Comparison of ENCODE assay signal across 19 cellular contexts in the genomic region with DNA sequence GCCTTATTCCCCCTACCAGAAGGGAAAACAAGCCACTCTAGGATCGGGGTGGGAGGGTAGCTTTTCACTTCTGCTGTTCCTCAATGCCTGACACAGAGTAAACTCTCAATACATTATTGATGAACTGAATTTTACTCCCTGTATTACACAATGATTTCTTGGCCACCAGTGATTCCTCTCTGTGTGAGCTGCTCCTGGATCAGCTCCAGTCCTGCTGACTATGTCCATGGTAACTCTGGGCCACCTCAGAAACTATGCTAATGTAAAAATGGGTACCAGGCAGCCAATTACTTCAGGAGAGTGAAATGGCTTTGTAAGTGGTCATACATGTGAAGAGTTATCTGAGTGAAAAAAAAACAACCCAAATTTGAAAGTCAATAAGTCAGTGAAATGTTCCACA.
"Had no signal": no experiment of that assay in that cellular context is flagged by ENCODE, and none has a peak within 500 bp of the region (broad histone marks: within the 10 kb centered on the region; RNA-seq: fewer than 3 reads in every experiment).

No MANE protein-coding gene starts in this region.

- H3K4me1 ChIP-seq: gastrocnemius medialis, heart left ventricle, pancreas had no signal

- H3K27ac ChIP-seq: brain microvascular endothelial cell, gastrocnemius medialis, heart left ventricle, neutrophil, pancreas had no signal

- DNase-seq: activated CD4-positive, alpha-beta memory T cell treated with anti-CD3 and anti-CD28 coated beads for 36 hours; activated CD4-positive, alpha-beta T cell treated with anti-CD3 and anti-CD28 coated beads for 36 hours; activated T-cell treated with anti-CD3 and anti-CD28 coated beads for 4 hours; brain microvascular endothelial cell; central memory CD4-positive, alpha-beta T cell; cortex of kidney; erythroblast; gastrocnemius medialis; heart left ventricle; immature natural killer cell; mesendoderm; natural killer cell; pancreas; stimulated activated naive B cell treated with anti-CD40 and anti-IgM and Interleukin-4, amounts not matched to agents 10 μg/mL and 1 μg/mL and 100 μg/mL, for 72 hours; T-cell had no signal

- H3K4me1 Mint-ChIP-seq: activated CD4-positive, alpha-beta T cell treated with anti-CD3 and anti-CD28 coated beads for 36 hours; immature natural killer cell; natural killer cell; T-cell; WTC11 had no signal

- H3K9me3 Mint-ChIP-seq: activated CD4-positive, alpha-beta memory T cell treated with anti-CD3 and anti-CD28 coated beads for 36 hours; natural killer cell; stimulated activated naive B cell treated with anti-CD40 and anti-IgM and Interleukin-4, amounts not matched to agents 10 μg/mL and 1 μg/mL and 100 μg/mL, for 72 hours; T-cell; WTC11 had no signal

- H3K36me3 Mint-ChIP-seq: activated CD4-positive, alpha-beta memory T cell treated with anti-CD3 and anti-CD28 coated beads for 36 hours; activated naive CD8-positive, alpha-beta T cell; immature natural killer cell; natural killer cell; stimulated activated naive B cell treated with anti-CD40 and anti-IgM and Interleukin-4, amounts not matched to agents 10 μg/mL and 1 μg/mL and 100 μg/mL, for 72 hours; T-cell; WTC11 had no signal

- H3K27me3 ChIP-seq: brain microvascular endothelial cell, gastrocnemius medialis, neutrophil, pancreas had no signal

- H3K4me3 Mint-ChIP-seq: activated CD4-positive, alpha-beta memory T cell treated with anti-CD3 and anti-CD28 coated beads for 36 hours; activated CD4-positive, alpha-beta T cell treated with anti-CD3 and anti-CD28 coated beads for 36 hours; activated naive CD8-positive, alpha-beta T cell; immature natural killer cell; natural killer cell; stimulated activated naive B cell treated with anti-CD40 and anti-IgM and Interleukin-4, amounts not matched to agents 10 μg/mL and 1 μg/mL and 100 μg/mL, for 72 hours; T-cell; WTC11 had no signal

- H3K36me3 ChIP-seq: brain microvascular endothelial cell, gastrocnemius medialis, heart left ventricle, neutrophil, pancreas had no signal

- ATAC-seq: activated CD4-positive, alpha-beta T cell treated with anti-CD3 and anti-CD28 coated beads for 36 hours; gastrocnemius medialis; heart left ventricle; natural killer cell; pancreas; stimulated activated naive B cell treated with anti-CD40 and anti-IgM and Interleukin-4, amounts not matched to agents 10 μg/mL and 1 μg/mL and 100 μg/mL, for 72 hours; T-cell; WTC11 had no signal

- H3K27ac Mint-ChIP-seq: activated CD4-positive, alpha-beta memory T cell treated with anti-CD3 and anti-CD28 coated beads for 36 hours; activated CD4-positive, alpha-beta T cell treated with anti-CD3 and anti-CD28 coated beads for 36 hours; activated naive CD8-positive, alpha-beta T cell; immature natural killer cell; natural killer cell; stimulated activated naive B cell treated with anti-CD40 and anti-IgM and Interleukin-4, amounts not matched to agents 10 μg/mL and 1 μg/mL and 100 μg/mL, for 72 hours; T-cell; WTC11 had no signal

- H3K4me3 ChIP-seq: gastrocnemius medialis, heart left ventricle, pancreas had no signal

- H3K9me3 ChIP-seq: gastrocnemius medialis, heart left ventricle, neutrophil, pancreas had no signal

- FAIRE-seq: endometrium, pancreas had no signal
